ENCODE assay signal across 15 cellular contexts in the genomic region with DNA sequence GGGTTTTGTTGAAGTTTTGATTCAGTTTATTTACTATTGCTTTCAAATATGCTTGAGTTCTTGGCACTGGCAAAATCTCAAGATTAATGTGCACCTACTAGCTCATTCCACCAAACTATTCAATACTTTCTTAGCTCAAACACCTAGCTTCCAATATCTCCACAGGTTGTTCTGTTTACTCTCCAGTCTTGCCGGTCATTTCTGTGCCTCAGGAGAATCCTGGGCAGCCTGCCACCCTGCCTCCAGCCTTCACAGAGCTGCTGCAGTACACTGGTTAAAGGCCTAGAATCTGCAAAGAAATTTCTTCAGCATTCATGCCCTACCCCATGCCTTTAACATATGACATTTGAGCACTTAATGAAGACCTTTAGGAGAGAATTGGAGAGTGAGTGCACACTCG.
"Had no signal": no experiment of that assay in that cellular context is flagged by ENCODE, and none has a peak within 500 bp of the region (broad histone marks: within the 10 kb centered on the region; RNA-seq: fewer than 3 reads in every experiment).

No MANE protein-coding gene starts in this region.

- H3K9me3 ChIP-seq: gastroesophageal sphincter, neutrophil, transverse colon, vagina had no signal

- H3K27me3 ChIP-seq: transverse colon, vagina had no signal

- DNase-seq: activated CD4-positive, alpha-beta T cell treated with anti-CD3 and anti-CD28 coated beads, Interleukin-2, amount 10 ng/mL, durations not matched to agents 24 days and 14 days; activated CD4-positive, CD25-positive, alpha-beta regulatory T cell; activated CD8-positive, alpha-beta memory T cell treated with anti-CD3 and anti-CD28 coated beads, Interleukin-2, amount 50 U/mL, for 48 hours; activated naive CD4-positive, alpha-beta T cell treated with Interleukin-2 at 50 U/mL for 16 hours; activated naive CD8-positive, alpha-beta T cell treated with anti-CD3 and anti-CD28 coated beads, Interleukin-2, amount 50 U/mL, for 24 hours; erythroblast; naive thymus-derived CD8-positive, alpha-beta T cell; stimulated activated CD4-positive, alpha-beta T cell treated with anti-CD3 and anti-CD28 coated beads, Interleukin-15, amount 100 ng/mL, for 24 hours; stimulated activated CD4-positive, alpha-beta T cell treated with anti-CD3 and anti-CD28 coated beads, Interleukin-4, amount 100 ng/mL, for 1 hour; stimulated activated naive B cell treated with anti-CD40 and anti-IgM and Interleukin-4, amounts not matched to agents 10 μg/mL and 1 μg/mL and 100 μg/mL, for 72 hours; transverse colon had no signal

- ATAC-seq: activated naive CD8-positive, alpha-beta T cell treated with anti-CD3 and anti-CD28 coated beads, Interleukin-2, amount 50 U/mL, for 24 hours; gastroesophageal sphincter; left lobe of liver; naive thymus-derived CD8-positive, alpha-beta T cell; stimulated activated naive B cell treated with anti-CD40 and anti-IgM and Interleukin-4, amounts not matched to agents 10 μg/mL and 1 μg/mL and 100 μg/mL, for 72 hours had no signal

- H3K4me3 ChIP-seq: gastroesophageal sphincter, transverse colon, vagina had no signal

- H3K36me3 ChIP-seq: gastroesophageal sphincter, neutrophil, transverse colon, vagina had no signal

- H3K27ac ChIP-seq: gastroesophageal sphincter, neutrophil, transverse colon, vagina had no signal
